26 cellular contexts compared by ENCODE assay signal in the genomic region with DNA sequence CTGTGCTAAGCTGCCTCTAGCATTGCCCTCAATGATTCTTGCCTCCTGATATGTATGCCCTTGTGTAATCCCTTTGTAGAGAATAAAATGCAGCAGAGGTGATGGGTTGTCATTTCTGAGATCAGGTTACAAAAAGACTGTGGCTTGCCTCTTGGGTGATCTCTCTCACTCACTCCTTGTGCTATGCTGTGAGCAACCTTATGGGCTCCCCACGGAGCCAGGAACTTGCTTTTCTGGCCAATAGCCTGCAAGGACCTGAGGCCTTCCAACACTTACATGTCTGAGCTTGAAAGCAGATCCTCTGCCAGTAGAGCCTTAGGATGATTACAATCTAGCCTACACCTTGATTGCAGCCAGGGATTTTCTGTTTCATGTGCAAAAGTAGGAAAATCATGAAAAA.
DNase-seq lines count a peak whose midpoint lies in the region; ATAC-seq, FAIRE-seq and TF ChIP-seq lines count a peak whose summit lies in the region.
"Had no signal": no experiment of that assay in that cellular context is flagged by ENCODE, and none has a peak within 500 bp of the region (broad histone marks: within the 10 kb centered on the region; RNA-seq: fewer than 3 reads in every experiment).

No MANE protein-coding gene starts in this region.

- H3K14ac ChIP-seq in H1 (ENCODE audit: insufficient read length): no peak overlapping the region

- DNase-seq in HT1080 (ENCODE audit: low read depth): peak; percentile 41
- no peak for DNase-seq in RWPE2 (ENCODE audit: low spot score)
- peak in 1 of 2 experiments; percentile 29 for DNase-seq in H1 (ENCODE audit: low read depth in 1 of 2, low spot score in 2 of 2)
- DNase-seq in cerebellum (ENCODE audit: low spot score): no peak
- no peak for DNase-seq in posterior vena cava (ENCODE audit: low spot score)
- DNase-seq: activated CD4-positive, alpha-beta T cell treated with anti-CD3 and anti-CD28 coated beads for 36 hours; activated CD8-positive, alpha-beta T cell treated with anti-CD3 and anti-CD28 coated beads, Interleukin-2, amount 10 ng/mL, durations not matched to agents 7 days and 5 days; activated effector memory CD4-positive, alpha-beta T cell treated with Interleukin-2 at 50 U/mL for 16 hours; activated T-cell treated with anti-CD3 and anti-CD28 coated beads for 4 hours; aorta; Calu3; DMS79 treated with DMSO at 0.1 percent for 48 hours; dorsolateral prefrontal cortex; kidney glomerular epithelial cell; NCI-H1048; NCI-H187; NCI-H446; posterior cingulate gyrus; SK-N-SH; stimulated activated CD4-positive, alpha-beta T cell treated with anti-CD3 and anti-CD28 coated beads, Interleukin-15, amount 100 ng/mL, for 24 hours; stimulated activated naive B cell treated with anti-CD40 and anti-IgM and Interleukin-4, amounts not matched to agents 10 μg/mL and 1 μg/mL and 100 μg/mL, for 72 hours; T-helper 2 cell had no signal

- no peak for TF ChIP-seq CTCF in RWPE2 (IDR thresholded peaks at IDR 0.05; ENCODE audit: poor library complexity, severe bottlenecking)
- no peak for TF ChIP-seq CTCF in H1 (IDR thresholded peaks at IDR 0.05; ENCODE audit: control extremely low read depth in 1 of 3, insufficient read depth in 1 of 3, low read depth in 1 of 3, low read length in 3 of 3)
- no peak for TF ChIP-seq CTCF in neural cell (IDR thresholded peaks at IDR 0.05; ENCODE audit: poor library complexity, severe bottlenecking)

- no peak overlapping the region for H3K23ac ChIP-seq in H1 (ENCODE audit: insufficient read length)

- H2AK5ac ChIP-seq in H1 (ENCODE audit: low read depth, low read length): no peak overlapping the region

- peak overlapping the region; percentile 52; the same call in 1 of the 2 replicates for H3K18ac ChIP-seq in H1 (ENCODE audit: extremely low read depth, low read length)

- H3K36me3 ChIP-seq in RWPE2 (ENCODE audit: low read depth) (no peaks in the 10 kb centered on the region), H1 (ENCODE audit: control insufficient read depth in 2 of 4, insufficient read depth in 4 of 4, low read length in 3 of 4) (no peaks in the 10 kb centered on the region; a peak in 1 of 8 replicates), neural cell (ENCODE audit: insufficient read depth, low read length) (no peaks in the 10 kb centered on the region)

- no peak overlapping the region for H3K4me2 ChIP-seq in H1 (ENCODE audit: insufficient read depth in 1 of 2, low read depth in 2 of 2, low read length in 2 of 2)
- no peak overlapping the region for H3K4me2 ChIP-seq in neural cell (ENCODE audit: low read length)
- H3K4me2 ChIP-seq: SK-N-SH had no signal

- no peak overlapping the region for H2BK20ac ChIP-seq in H1 (ENCODE audit: low read length)

- no peak overlapping the region for H3K27ac ChIP-seq in RWPE2 (ENCODE audit: poor library complexity, severe bottlenecking)
- H3K27ac ChIP-seq in H1 (ENCODE audit: low read depth, low read length): no peak overlapping the region
- peak overlapping the region; percentile 4 for H3K27ac ChIP-seq in neural cell (ENCODE audit: low read length)
- H3K27ac ChIP-seq: dorsolateral prefrontal cortex, RWPE1 had no signal

- peak overlapping the region; percentile 59 for H4K5ac ChIP-seq in H1 (ENCODE audit: insufficient read length, low read depth, low read length)

- POLR2A ChIA-PET in H1 (lab: Charles Lee; ENCODE audit: partially characterized antibody): no interaction called here

- no peak overlapping the region for H2BK5ac ChIP-seq in H1 (ENCODE audit: low read depth, low read length)

- no peaks in the 10 kb centered on the region for H3K23me2 ChIP-seq in H1 (ENCODE audit: low read depth, low read length)

- WGBS in H1 (ENCODE audit: extremely low coverage in 1 of 2, insufficient coverage in 1 of 2, insufficient read length in 1 of 2, insufficient replicate concordance in 2 of 2, low coverage in 1 of 2, low lambda C conversion rate in 2 of 2, missing lambda C conversion rate in 1 of 2), 2 experiments: 27% methylated on average over 1 of the region's 1 CpG; no CpG with 5 or more reads in 1 of the 2 experiments

- H2BK12ac ChIP-seq in H1 (ENCODE audit: low read depth, low read length): no peak overlapping the region; the same call in 1 of the 2 replicates

- H3K9me2 ChIP-seq in neural cell (ENCODE audit: insufficient read depth, low read length): no peaks in the 10 kb centered on the region
- H3K9me2 ChIP-seq: SK-N-SH had no signal

- no peak overlapping the region for H3K9ac ChIP-seq in H1 (replicated peaks in 1 of 4; ENCODE audit: extremely low read depth in 1 of 4, low read depth in 3 of 4, low read length in 3 of 4)
- no peak overlapping the region for H3K9ac ChIP-seq in neural cell (ENCODE audit: low read length)
- H3K9ac ChIP-seq: SK-N-SH had no signal

- no peak for TF ChIP-seq POLR2A in H1 (IDR thresholded peaks at IDR 0.05; ENCODE audit: control extremely low read depth in 1 of 2, low read depth in 2 of 2, low read length in 2 of 2)

- ATAC-seq in RWPE2 (ENCODE audit: low read depth) (peak; percentile 48), HG02763 (IDR thresholded peaks at IDR 0.05; ENCODE audit: unreplicated experiment) (no peak)
- ATAC-seq: activated CD4-positive, alpha-beta T cell treated with anti-CD3 and anti-CD28 coated beads for 36 hours; activated CD8-positive, alpha-beta T cell treated with anti-CD3 and anti-CD28 coated beads, Interleukin-2, amount 10 ng/mL, durations not matched to agents 7 days and 5 days; stimulated activated naive B cell treated with anti-CD40 and anti-IgM and Interleukin-4, amounts not matched to agents 10 μg/mL and 1 μg/mL and 100 μg/mL, for 72 hours had no signal

- no peaks in the 10 kb centered on the region for H3K9me3 ChIP-seq in RWPE2 (ENCODE audit: severe bottlenecking)
- H3K9me3 ChIP-seq in H1 (ENCODE audit: insufficient read depth in 2 of 2, low read depth in 1 of 2, low read length in 1 of 2): peaks cover 3 to 4% of the 10 kb centered on the region in 2 experiments; a peak in 1 of 4 replicates
- no peaks in the 10 kb centered on the region for H3K9me3 ChIP-seq in neural cell (ENCODE audit: low read length)
- H3K9me3 ChIP-seq: SK-N-SH had no signal

- H3F3A ChIP-seq in neural cell (ENCODE audit: insufficient read depth, low read length, poor library complexity, severe bottlenecking): no peaks in the 10 kb centered on the region

- FAIRE-seq in H1 (lab: Jason Lieb, UNC): peak; percentile 78

- TF ChIP-seq EP300 in H1 (IDR thresholded peaks at IDR 0.05; ENCODE audit: borderline replicate concordance in 1 of 2, low read depth in 2 of 2, low read length in 2 of 2) (no peak), neural cell (conservative IDR thresholded peaks at IDR 0.05; ENCODE audit: poor library complexity, severe bottlenecking) (no peak)

- H4K20me1 ChIP-seq in H1 (replicated peaks in 1 of 2; ENCODE audit: control insufficient read depth in 1 of 2, insufficient read depth in 2 of 2, low read length in 2 of 2): no peaks in the 10 kb centered on the region
- H4K20me1 ChIP-seq in neural cell (ENCODE audit: insufficient read depth): no peaks in the 10 kb centered on the region

- no peak overlapping the region for H2AFZ ChIP-seq in H1 (ENCODE audit: low read length)
- no peak overlapping the region for H2AFZ ChIP-seq in neural cell (ENCODE audit: low read depth, low read length)

- intact Hi-C loops in posterior vena cava (cut with DNase I): no loop called here

- H3K79me2 ChIP-seq in H1 (ENCODE audit: control insufficient read depth in 1 of 2, insufficient read depth in 2 of 2, low read length in 2 of 2) (no peaks in the 10 kb centered on the region), neural cell (replicated peaks; ENCODE audit: insufficient read depth, low read length) (no peaks in the 10 kb centered on the region)

- TF ChIP-seq RAD21 in H1 (IDR thresholded peaks at IDR 0.05 in 1 of 2, conservative IDR thresholded peaks at IDR 0.05 in 1 of 2; ENCODE audit: low read depth in 2 of 2, low read length in 2 of 2) (no peak), neural cell (conservative IDR thresholded peaks at IDR 0.05) (no peak)

- H3K4me3 ChIP-seq in RWPE2 (ENCODE audit: severe bottlenecking) (no peak overlapping the region), H1 (ENCODE audit: extremely low read depth in 1 of 4, insufficient read depth in 2 of 4, low read depth in 3 of 4, low read length in 4 of 4) (no peak overlapping the region), neural cell (ENCODE audit: low read length) (no peak overlapping the region)
- H3K4me3 ChIP-seq: dorsolateral prefrontal cortex, lung had no signal

- H4K91ac ChIP-seq in H1 (replicated peaks; ENCODE audit: insufficient read length, low read length): no peak overlapping the region

- no peak overlapping the region for H2BK120ac ChIP-seq in H1 (replicated peaks; ENCODE audit: low read depth, low read length)

- no peak overlapping the region for H4K8ac ChIP-seq in H1 (ENCODE audit: extremely low read depth, insufficient read depth, low read length)

- H3K27me3 ChIP-seq in RWPE2 (ENCODE audit: insufficient read depth, poor library complexity, severe bottlenecking): no peaks in the 10 kb centered on the region
- no peaks in the 10 kb centered on the region for H3K27me3 ChIP-seq in H1 (replicated peaks in 1 of 4; ENCODE audit: control insufficient read depth in 3 of 4, extremely low read depth in 1 of 4, insufficient read depth in 3 of 4, low read length in 3 of 4)
- no peaks in the 10 kb centered on the region for H3K27me3 ChIP-seq in neural cell (ENCODE audit: insufficient read depth, low read depth, low read length)
- H3K27me3 ChIP-seq: dorsolateral prefrontal cortex had no signal

- no peaks in the 10 kb centered on the region for H3K79me1 ChIP-seq in H1 (ENCODE audit: low read depth, low read length)

- no peak overlapping the region for H3K4ac ChIP-seq in H1 (replicated peaks; ENCODE audit: insufficient read length, low read depth, low read length)

- CTCF ChIA-PET in H1 (lab: Charles Lee; ENCODE audit: partially characterized antibody): no interaction called here

- H3K56ac ChIP-seq in H1 (replicated peaks; ENCODE audit: insufficient read length, low read depth, low read length): no peak overlapping the region

- H3K4me1 ChIP-seq in RWPE2 (ENCODE audit: insufficient read depth, poor library complexity, severe bottlenecking) (no peaks in the 10 kb centered on the region), H1 (replicated peaks in 1 of 4; ENCODE audit: control insufficient read depth in 3 of 4, insufficient read depth in 4 of 4, low read length in 3 of 4) (peaks cover 0 to 14% (median 8%) of the 10 kb centered on the region in 4 experiments; a peak in 5 of 7 replicates)

- no peak overlapping the region for H2BK15ac ChIP-seq in H1 (ENCODE audit: low read length)

TF ChIP-seq in H1, 55 proteins besides CTCF, POLR2A, EP300 and RAD21 (continues in another document):
- TF ChIP-seq KDM5A (IDR thresholded peaks at IDR 0.05; ENCODE audit: low read length) (no peak), CHD2 (IDR thresholded peaks at IDR 0.05; ENCODE audit: low read length) (no peak)

TF ChIP-seq in neural cell, 6 proteins besides CTCF, POLR2A, EP300 and RAD21:
- TF ChIP-seq SMC3 (conservative IDR thresholded peaks at IDR 0.05; ENCODE audit: poor library complexity): no peak
- no peak for TF ChIP-seq TAF1 (IDR thresholded peaks at IDR 0.05; ENCODE audit: low read depth)
